21 cellular contexts compared by ENCODE assay signal in genomic region chr20:32969356-32970114, GRCh38. TPM values are rescaled to one million over a fixed set of nuclear protein-coding genes. Genes with fewer than 3 reads are reported as not detected.
DNase-seq lines count a peak whose midpoint lies in the region; ATAC-seq and TF ChIP-seq lines count a peak whose summit lies in the region.
"Had no signal": no experiment of that assay in that cellular context is flagged by ENCODE, and none has a peak within 500 bp of the region (broad histone marks: within the 10 kb centered on the region; RNA-seq: fewer than 3 reads in every experiment).

No MANE protein-coding gene starts in this region.

- H3K9me2 ChIP-seq in hepatocyte (replicated peaks; ENCODE audit: insufficient read depth) = no peaks in the 10 kb centered on the region

- ATAC-seq in T-helper 17 cell (no peak), HG02642 (IDR thresholded peaks at IDR 0.05; ENCODE audit: poor library complexity, unreplicated experiment) (no peak)
- ATAC-seq in stimulated activated naive CD8-positive, alpha-beta T cell treated with anti-CD3 and anti-CD28 coated beads, Interleukin-15, Interleukin-2, amounts not matched to agents 100 U/mL and 50 U/mL, for 24 hours = no peak
- ATAC-seq: left lung had no signal

- H3K4me3 ChIP-seq in hepatocyte = no peak overlapping the region
- H3K4me3 ChIP-seq: cardiac muscle cell, heart left ventricle, left lung, skin epidermis had no signal

- 77% methylated on average over 13 of the region's 13 CpGs for WGBS in hepatocyte (ENCODE audit: low lambda C conversion rate, missing lambda C conversion rate)

- peaks cover 7% of the 10 kb centered on the region for H3K4me1 ChIP-seq in hepatocyte (ENCODE audit: insufficient read depth)

- no peak overlapping the region for H3K27ac Mint-ChIP-seq in T-helper 17 cell

- H3K27me3 ChIP-seq in hepatocyte = no peaks in the 10 kb centered on the region
- H3K27me3 ChIP-seq: cardiac muscle cell, heart left ventricle had no signal

- TF ChIP-seq CTCF in hepatocyte (IDR thresholded peaks at IDR 0.05; ENCODE audit: poor library complexity) = no peak

- H3K4me2 ChIP-seq in hepatocyte = no peak overlapping the region

- H4K20me1 ChIP-seq in hepatocyte (ENCODE audit: insufficient read depth, poor library complexity, severe bottlenecking) = no peaks in the 10 kb centered on the region

- no peaks in the 10 kb centered on the region for H3K79me2 ChIP-seq in hepatocyte

- no peak overlapping the region for H3K27ac ChIP-seq in hepatocyte
- H3K27ac ChIP-seq: left lung had no signal

- H3K36me3 ChIP-seq in hepatocyte (replicated peaks; ENCODE audit: insufficient read depth, low read depth) = no peaks in the 10 kb centered on the region
- H3K36me3 ChIP-seq: cardiac muscle cell, heart left ventricle, left lung had no signal

- peak overlapping the region; percentile 72 for H3K4me3 Mint-ChIP-seq in T-helper 17 cell

- no peaks in the 10 kb centered on the region for H3K27me3 Mint-ChIP-seq in T-helper 17 cell

- no peaks in the 10 kb centered on the region for H3K36me3 Mint-ChIP-seq in T-helper 17 cell (ENCODE audit: low read depth)

- peak; percentile 66 for DNase-seq in activated CD8-positive, alpha-beta memory T cell treated with anti-CD3 and anti-CD28 coated beads for 24 hours
- no peak for DNase-seq in activated CD8-positive, alpha-beta memory T cell treated with anti-CD3 and anti-CD28 coated beads, Interleukin-2, amount 50 U/mL, for 4 hours
- DNase-seq in T-helper 17 cell (no peak), hepatocyte (ENCODE audit: low spot score) (peak; percentile 4), NCI-H446 (lab: John Stamatoyannopoulos, UW) (no peak), NCI-H82 treated with DMSO at 0.1 percent for 48 hours (lab: John Stamatoyannopoulos, UW; ENCODE audit: unreplicated experiment) (no peak)
- peak; percentile 20 for DNase-seq in stimulated activated naive CD8-positive, alpha-beta T cell treated with anti-CD3 and anti-CD28 coated beads, Interleukin-15, Interleukin-2, amounts not matched to agents 100 U/mL and 50 U/mL, for 24 hours
- DNase-seq: ACHN; activated CD4-positive, CD25-positive, alpha-beta regulatory T cell; activated naive CD4-positive, alpha-beta T cell; DMS153; erythroblast; Karpas-422; left lung; NCI-H2029; trophoblast cell had no signal

- H3K9me3 ChIP-seq in T-helper 17 cell (ENCODE audit: control insufficient read depth, low read length, poor library complexity, severe bottlenecking) = no peaks in the 10 kb centered on the region
- no peaks in the 10 kb centered on the region for H3K9me3 ChIP-seq in hepatocyte (ENCODE audit: low read depth)
- H3K9me3 ChIP-seq: heart left ventricle, left lung had no signal

- H2AFZ ChIP-seq in hepatocyte = no peak overlapping the region

- H3K4me1 Mint-ChIP-seq in T-helper 17 cell = peaks cover 49% of the 10 kb centered on the region

RNA-seq across cellular contexts. Expression of gene SUN5, which starts 34.7 kb away (rescaled TPM):
- total RNA-seq in T-helper 17 cell (not detected), hepatocyte (not detected in 2 replicates)
- polyA plus RNA-seq in hepatocyte = not detected in 2 replicates
- total RNA-seq: cardiac muscle cell, heart left ventricle, left lung, SK-MEL-5 had no signal
- polyA plus RNA-seq: cardiac muscle cell, heart left ventricle had no signal

RNA-seq across cellular contexts. Expression of gene BPIFB2, which starts 38.0 kb away (rescaled TPM):
- total RNA-seq in T-helper 17 cell = not detected
- total RNA-seq in hepatocyte = 0.52 and 0.70 TPM in 2 replicates
- polyA plus RNA-seq in hepatocyte = 0.30 and 1.0 TPM in 2 replicates
- total RNA-seq: cardiac muscle cell, heart left ventricle, SK-MEL-5 had no signal
- polyA plus RNA-seq: cardiac muscle cell, heart left ventricle had no signal

Comparison
In these comparisons a context has a peak if more than half of its experiments do, and no peak if none do; other contexts are left out.
1. DNase-seq: peak in activated CD8-positive, alpha-beta memory T cell treated with anti-CD3 and anti-CD28 coated beads for 24 hours (single experiment), hepatocyte (single experiment) and stimulated activated naive CD8-positive, alpha-beta T cell treated with anti-CD3 and anti-CD28 coated beads, Interleukin-15, Interleukin-2, amounts not matched to agents 100 U/mL and 50 U/mL, for 24 hours (single experiment); none in activated CD8-positive, alpha-beta memory T cell treated with anti-CD3 and anti-CD28 coated beads, Interleukin-2, amount 50 U/mL, for 4 hours (single experiment), T-helper 17 cell (0 of 3), NCI-H446 (0 of 2) and NCI-H82 treated with DMSO at 0.1 percent for 48 hours (single experiment).